32 cellular contexts compared by ENCODE assay signal in the genomic region with DNA sequence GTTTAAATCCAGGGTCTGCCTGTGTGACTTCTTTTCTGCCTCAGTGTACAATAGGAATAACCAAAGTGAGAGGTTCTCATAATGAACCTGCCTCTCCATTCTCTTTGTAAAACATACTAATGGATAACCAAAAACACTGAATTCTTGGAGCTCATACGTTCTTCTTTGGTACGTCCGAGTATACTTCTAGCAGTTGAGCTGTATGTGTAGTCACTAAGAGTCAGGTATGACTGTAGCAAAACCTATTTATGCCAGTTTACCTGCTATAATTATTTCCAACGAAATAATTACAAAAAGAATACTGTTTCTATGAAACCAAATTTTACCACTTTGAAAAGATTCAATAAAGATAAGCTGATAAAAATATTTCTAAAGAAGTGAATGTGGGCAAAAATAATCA.
"Had no signal": no experiment of that assay in that cellular context is flagged by ENCODE, and none has a peak within 500 bp of the region (broad histone marks: within the 10 kb centered on the region; RNA-seq: fewer than 3 reads in every experiment).

No MANE protein-coding gene starts in this region.

- H3K9me3 Mint-ChIP-seq: activated naive CD4-positive, alpha-beta T cell treated with anti-CD3 and anti-CD28 coated beads, Interleukin-2, amount 10 ng/mL, durations not matched to agents 7 days and 5 days; activated T-cell treated with anti-CD3 and anti-CD28 coated beads, Interleukin-2, amount 50 U/mL, for 24 hours; T-helper 2 cell treated with Interferon-gamma antibody and Interleukin-4, amounts not matched to agents 5 μg/mL and 100 μg/mL, for 36 hours had no signal

- H3K9me3 ChIP-seq: ascending aorta, breast epithelium, colonic mucosa had no signal

- DNase-seq: activated B cell treated with CpG ODN at 0.5 μM for 24 hours; activated CD4-positive, alpha-beta memory T cell treated with anti-CD3 and anti-CD28 coated beads, Interleukin-2, amount 10 ng/mL, durations not matched to agents 7 days and 5 days; activated CD4-positive, alpha-beta T cell treated with anti-CD3 and anti-CD28 coated beads for 1 hour; activated CD4-positive, alpha-beta T cell treated with anti-CD3 and anti-CD28 coated beads for 4 hours; activated CD4-positive, alpha-beta T cell treated with anti-CD3 and anti-CD28 coated beads, Interleukin-2, amount 10 ng/mL, durations not matched to agents 7 days and 5 days; activated CD4-positive, alpha-beta T cell treated with anti-CD3 and anti-CD28 coated beads, Interleukin-2, amount 50 U/mL, for 4 hours; activated CD8-positive, alpha-beta memory T cell treated with anti-CD3 and anti-CD28 coated beads, Interleukin-2, amount 50 U/mL, for 48 hours; activated gamma-delta T cell; activated naive CD4-positive, alpha-beta T cell; activated naive CD4-positive, alpha-beta T cell treated with anti-CD3 and anti-CD28 coated beads, Interleukin-2, amount 10 ng/mL, durations not matched to agents 7 days and 5 days; activated naive CD8-positive, alpha-beta T cell treated with anti-CD3 and anti-CD28 coated beads, Interleukin-2, amount 10 ng/mL, durations not matched to agents 7 days and 5 days; activated T-cell treated with anti-CD3 and anti-CD28 coated beads for 4 hours; activated T-cell treated with anti-CD3 and anti-CD28 coated beads, Interleukin-2, amount 50 U/mL, for 24 hours; activated T-cell treated with anti-CD3 and anti-CD28 coated beads, Interleukin-2, amount 50 U/mL, for 72 hours; central memory CD4-positive, alpha-beta T cell; cerebellar nuclear complex; colonic mucosa; effector memory CD4-positive, alpha-beta T cell; endodermal cell; foreskin fibroblast; head of caudate nucleus; T-helper 1 cell; T-helper 17 cell; T1000; WERI-Rb-1 had no signal

- H3K4me1 Mint-ChIP-seq: activated naive CD4-positive, alpha-beta T cell treated with anti-CD3 and anti-CD28 coated beads, Interleukin-2, amount 10 ng/mL, durations not matched to agents 7 days and 5 days had no signal

- H3K27me3 ChIP-seq: ascending aorta, breast epithelium, cardiac muscle cell, colonic mucosa had no signal

- H3K4me3 Mint-ChIP-seq: activated B cell treated with CpG ODN at 0.5 μM for 24 hours; activated CD4-positive, alpha-beta memory T cell treated with anti-CD3 and anti-CD28 coated beads, Interleukin-2, amount 10 ng/mL, durations not matched to agents 7 days and 5 days; activated CD4-positive, alpha-beta T cell treated with anti-CD3 and anti-CD28 coated beads, Interleukin-2, amount 10 ng/mL, durations not matched to agents 7 days and 5 days; activated naive CD4-positive, alpha-beta T cell treated with anti-CD3 and anti-CD28 coated beads, Interleukin-2, amount 10 ng/mL, durations not matched to agents 7 days and 5 days; activated naive CD8-positive, alpha-beta T cell treated with anti-CD3 and anti-CD28 coated beads, Interleukin-2, amount 10 ng/mL, durations not matched to agents 7 days and 5 days; activated T-cell treated with anti-CD3 and anti-CD28 coated beads, Interleukin-2, amount 50 U/mL, for 24 hours; activated T-cell treated with anti-CD3 and anti-CD28 coated beads, Interleukin-2, amount 50 U/mL, for 72 hours; brain; endodermal cell; T-helper 17 cell; T-helper 2 cell treated with Interferon-gamma antibody and Interleukin-4, amounts not matched to agents 5 μg/mL and 100 μg/mL, for 36 hours had no signal

- H3K27ac Mint-ChIP-seq: activated B cell treated with CpG ODN at 0.5 μM for 24 hours; activated CD4-positive, alpha-beta memory T cell treated with anti-CD3 and anti-CD28 coated beads, Interleukin-2, amount 10 ng/mL, durations not matched to agents 7 days and 5 days; activated CD4-positive, alpha-beta T cell treated with anti-CD3 and anti-CD28 coated beads, Interleukin-2, amount 10 ng/mL, durations not matched to agents 7 days and 5 days; activated naive CD4-positive, alpha-beta T cell treated with anti-CD3 and anti-CD28 coated beads, Interleukin-2, amount 10 ng/mL, durations not matched to agents 7 days and 5 days; activated naive CD4-positive, alpha-beta T cell treated with anti-CD3 and anti-CD28 coated beads, Interleukin-2, amount 50 U/mL, for 72 hours; activated naive CD8-positive, alpha-beta T cell treated with anti-CD3 and anti-CD28 coated beads, Interleukin-2, amount 10 ng/mL, durations not matched to agents 7 days and 5 days; activated T-cell treated with anti-CD3 and anti-CD28 coated beads, Interleukin-2, amount 50 U/mL, for 24 hours; brain; endodermal cell; T-helper 17 cell; T-helper 2 cell treated with Interferon-gamma antibody and Interleukin-4, amounts not matched to agents 5 μg/mL and 100 μg/mL, for 36 hours had no signal

- H3K27ac ChIP-seq: ascending aorta, breast epithelium, cardiac muscle cell, colonic mucosa, WERI-Rb-1 had no signal

- H3K4me3 ChIP-seq: ascending aorta, breast epithelium, cardiac muscle cell, colonic mucosa had no signal

- ATAC-seq: activated naive CD4-positive, alpha-beta T cell treated with anti-CD3 and anti-CD28 coated beads, Interleukin-2, amount 50 U/mL, for 72 hours; activated T-cell treated with anti-CD3 and anti-CD28 coated beads, Interleukin-2, amount 50 U/mL, for 72 hours; esophagus mucosa; T-helper 17 cell had no signal

- H3K27me3 Mint-ChIP-seq: activated B cell treated with CpG ODN at 0.5 μM for 24 hours; activated CD4-positive, alpha-beta memory T cell treated with anti-CD3 and anti-CD28 coated beads, Interleukin-2, amount 10 ng/mL, durations not matched to agents 7 days and 5 days; activated CD4-positive, alpha-beta T cell treated with anti-CD3 and anti-CD28 coated beads, Interleukin-2, amount 10 ng/mL, durations not matched to agents 7 days and 5 days; activated naive CD4-positive, alpha-beta T cell treated with anti-CD3 and anti-CD28 coated beads, Interleukin-2, amount 10 ng/mL, durations not matched to agents 7 days and 5 days; activated T-cell treated with anti-CD3 and anti-CD28 coated beads, Interleukin-2, amount 50 U/mL, for 24 hours; brain; T-helper 17 cell had no signal

- H3K36me3 Mint-ChIP-seq: activated naive CD4-positive, alpha-beta T cell treated with anti-CD3 and anti-CD28 coated beads, Interleukin-2, amount 10 ng/mL, durations not matched to agents 7 days and 5 days; activated naive CD4-positive, alpha-beta T cell treated with anti-CD3 and anti-CD28 coated beads, Interleukin-2, amount 50 U/mL, for 72 hours had no signal

- H3K36me3 ChIP-seq: breast epithelium, cardiac muscle cell, colonic mucosa, WERI-Rb-1 had no signal
